Comparison of ENCODE assay signal across 18 cellular contexts in the genomic region with DNA sequence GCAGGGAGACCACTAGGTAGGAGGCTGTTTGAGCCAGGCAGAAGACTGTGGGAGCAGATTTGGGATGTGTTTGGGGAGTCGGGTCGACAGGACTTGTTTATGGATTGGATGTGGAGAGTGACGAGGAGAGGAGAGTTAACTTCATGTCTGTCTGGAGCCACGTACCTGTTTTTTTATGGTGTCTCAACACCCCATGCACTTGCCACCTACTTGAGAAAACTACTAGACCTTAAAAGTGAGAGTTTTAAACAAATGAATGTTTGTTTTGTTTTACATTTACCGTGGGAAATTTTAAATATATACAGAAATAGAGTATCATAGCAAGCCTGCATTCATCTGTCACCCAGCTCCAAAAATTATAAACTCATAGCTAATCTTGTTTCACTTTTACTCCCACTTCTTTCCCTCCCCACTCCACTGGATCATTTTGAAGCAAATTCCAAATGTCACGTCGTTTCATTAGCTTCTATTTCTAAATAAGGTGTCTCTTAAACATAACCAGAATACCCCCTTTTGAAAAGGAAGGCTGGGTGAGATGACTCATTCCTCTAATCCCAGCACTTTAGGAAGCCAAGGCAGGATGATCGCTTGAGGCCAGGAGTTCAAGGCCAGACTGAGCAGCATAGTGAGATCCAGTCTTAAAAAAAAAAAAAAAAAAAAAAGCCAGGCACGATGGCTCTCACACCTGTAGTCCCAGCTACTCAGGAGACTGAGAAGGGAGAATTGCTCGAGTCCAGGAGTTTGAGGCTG.
DNase-seq lines count a peak whose midpoint lies in the region; ATAC-seq and TF ChIP-seq lines count a peak whose summit lies in the region.
"Had no signal": no experiment of that assay in that cellular context is flagged by ENCODE, and none has a peak within 500 bp of the region (broad histone marks: within the 10 kb centered on the region; RNA-seq: fewer than 3 reads in every experiment).

No MANE protein-coding gene starts in this region.

- no peak overlapping the region for H3K4me3 ChIP-seq in Caco-2 (ENCODE audit: low read depth, low read length)
- no peak overlapping the region for H3K4me3 ChIP-seq in hepatocyte
- no peak overlapping the region for H3K4me3 ChIP-seq in prostate gland

- no peak for ATAC-seq in stimulated activated effector memory CD8-positive, alpha-beta T cell treated with anti-CD3 and anti-CD28 coated beads, Interleukin-12 subunit alpha, Interleukin-12 subunit beta, amount 100 ng/mL, for 72 hours
- ATAC-seq in natural killer cell, result no peak
- ATAC-seq in activated CD4-positive, alpha-beta T cell treated with anti-CD3 and anti-CD28 coated beads for 36 hours, result no peak

- POLR2A ChIA-PET in Caco-2 (lab: Charles Lee), result interaction anchor here (0.6 kb wide), 1 partner anchor 11 kb away, joined by 4 read pairs; no protein-coding TSS in a partner anchor
- POLR2A ChIA-PET in activated CD4-positive, alpha-beta T cell treated with anti-CD3 and anti-CD28 coated beads for 36 hours (lab: Charles Lee), result no interaction called here

- H3K4me3 Mint-ChIP-seq in Caco-2 (ENCODE audit: unreplicated experiment), result no peak overlapping the region
- no peak overlapping the region for H3K4me3 Mint-ChIP-seq in nephron
- H3K4me3 Mint-ChIP-seq in stimulated activated effector memory CD8-positive, alpha-beta T cell treated with anti-CD3 and anti-CD28 coated beads, Interleukin-12 subunit alpha, Interleukin-12 subunit beta, amount 100 ng/mL, for 72 hours, result no peak overlapping the region
- H3K4me3 Mint-ChIP-seq in natural killer cell, result no peak overlapping the region
- no peak overlapping the region for H3K4me3 Mint-ChIP-seq in activated CD4-positive, alpha-beta T cell treated with anti-CD3 and anti-CD28 coated beads for 36 hours
- H3K4me3 Mint-ChIP-seq: CD14-positive monocyte, HFFc6 had no signal

- peaks cover 3% of the 10 kb centered on the region; the same call in 1 of the 2 replicates for H3K36me3 ChIP-seq in Caco-2 (ENCODE audit: control insufficient read depth, insufficient read depth, low read length)
- H3K36me3 ChIP-seq in hepatocyte (replicated peaks; ENCODE audit: insufficient read depth, low read depth), result no peaks in the 10 kb centered on the region
- H3K36me3 ChIP-seq in prostate gland, result no peaks in the 10 kb centered on the region

- H3K4me1 ChIP-seq in Caco-2 (peaks cover 34% of the 10 kb centered on the region), hepatocyte (ENCODE audit: insufficient read depth) (peaks cover 32% of the 10 kb centered on the region), prostate gland (replicated peaks) (no peaks in the 10 kb centered on the region)

- CTCF ChIA-PET in Caco-2 (lab: Charles Lee), result no interaction called here
- CTCF ChIA-PET in activated CD4-positive, alpha-beta T cell treated with anti-CD3 and anti-CD28 coated beads for 36 hours (lab: Charles Lee), result no interaction called here

- H3K9me3 Mint-ChIP-seq in Caco-2 (ENCODE audit: unreplicated experiment), result no peaks in the 10 kb centered on the region
- H3K9me3 Mint-ChIP-seq in nephron, result no peaks in the 10 kb centered on the region
- H3K9me3 Mint-ChIP-seq in stimulated activated effector memory CD8-positive, alpha-beta T cell treated with anti-CD3 and anti-CD28 coated beads, Interleukin-12 subunit alpha, Interleukin-12 subunit beta, amount 100 ng/mL, for 72 hours, result no peaks in the 10 kb centered on the region
- H3K9me3 Mint-ChIP-seq in natural killer cell, result no peaks in the 10 kb centered on the region
- H3K9me3 Mint-ChIP-seq in activated CD4-positive, alpha-beta T cell treated with anti-CD3 and anti-CD28 coated beads for 36 hours (ENCODE audit: low read depth), result no peaks in the 10 kb centered on the region

- peaks cover 75% of the 10 kb centered on the region for H3K36me3 Mint-ChIP-seq in Caco-2 (ENCODE audit: insufficient read depth, unreplicated experiment)
- H3K36me3 Mint-ChIP-seq in nephron (ENCODE audit: low read depth), result peaks cover 57% of the 10 kb centered on the region
- H3K36me3 Mint-ChIP-seq in stimulated activated effector memory CD8-positive, alpha-beta T cell treated with anti-CD3 and anti-CD28 coated beads, Interleukin-12 subunit alpha, Interleukin-12 subunit beta, amount 100 ng/mL, for 72 hours, result peaks cover 47% of the 10 kb centered on the region
- peaks cover 8% of the 10 kb centered on the region for H3K36me3 Mint-ChIP-seq in natural killer cell
- H3K36me3 Mint-ChIP-seq in activated CD4-positive, alpha-beta T cell treated with anti-CD3 and anti-CD28 coated beads for 36 hours (ENCODE audit: low read depth), result peaks cover 55% of the 10 kb centered on the region

- no peaks in the 10 kb centered on the region for H3K27me3 ChIP-seq in Caco-2 (replicated peaks; ENCODE audit: control insufficient read depth, insufficient read depth, low read length)
- no peaks in the 10 kb centered on the region for H3K27me3 ChIP-seq in hepatocyte
- no peaks in the 10 kb centered on the region for H3K27me3 ChIP-seq in prostate gland (replicated peaks; ENCODE audit: insufficient read depth)

- no peaks in the 10 kb centered on the region for H3K79me2 ChIP-seq in hepatocyte

- H3K27me3 Mint-ChIP-seq in Caco-2 (ENCODE audit: insufficient read depth, unreplicated experiment), result no peaks in the 10 kb centered on the region
- no peaks in the 10 kb centered on the region for H3K27me3 Mint-ChIP-seq in nephron (ENCODE audit: low read depth)
- H3K27me3 Mint-ChIP-seq in natural killer cell (ENCODE audit: low read depth in 2 of 2), result no peaks in the 10 kb centered on the region
- no peaks in the 10 kb centered on the region for H3K27me3 Mint-ChIP-seq in activated CD4-positive, alpha-beta T cell treated with anti-CD3 and anti-CD28 coated beads for 36 hours

- no peak for TF ChIP-seq POLR2A in prostate gland (IDR thresholded peaks at IDR 0.05)

- DNase-seq in Caco-2 (no peak), amniotic epithelial cell (ENCODE audit: low read depth) (peak; percentile 21), hepatocyte (ENCODE audit: low spot score) (no peak), natural killer cell (no peak), prostate gland (ENCODE audit: low spot score) (no peak)
- no peak for DNase-seq in stimulated activated effector memory CD8-positive, alpha-beta T cell treated with anti-CD3 and anti-CD28 coated beads, Interleukin-12 subunit alpha, Interleukin-12 subunit beta, amount 100 ng/mL, for 72 hours (ENCODE audit: low spot score in 2 of 2)
- no peak for DNase-seq in activated CD4-positive, alpha-beta T cell treated with anti-CD3 and anti-CD28 coated beads for 36 hours
- DNase-seq: COR-L47, DMS153, EL, HFFc6, NCI-H1436 treated with DMSO at 0.1 percent for 48 hours, NCI-H2029 treated with DMSO at 0.1 percent for 48 hours, NCI-H2171 treated with DMSO at 0.1 percent for 48 hours, NCI-H774 had no signal

- TF ChIP-seq CTCF in Caco-2 (IDR thresholded peaks at IDR 0.05; ENCODE audit: insufficient read depth in 1 of 2, low read depth in 1 of 2, low read length in 1 of 2, severe bottlenecking in 1 of 2, unreplicated experiment in 1 of 2) (no peak), nephron (IDR thresholded peaks at IDR 0.05; ENCODE audit: unreplicated experiment in 3 of 3) (no peak), hepatocyte (IDR thresholded peaks at IDR 0.05; ENCODE audit: poor library complexity) (no peak), natural killer cell (IDR thresholded peaks at IDR 0.05) (no peak), prostate gland (IDR thresholded peaks at IDR 0.05) (no peak)

- no peak overlapping the region for H3K4me2 ChIP-seq in hepatocyte
- H3K4me2 ChIP-seq: KMS-11 had no signal

- no peaks in the 10 kb centered on the region for H3K9me3 ChIP-seq in Caco-2
- no peaks in the 10 kb centered on the region for H3K9me3 ChIP-seq in hepatocyte (ENCODE audit: low read depth)
- H3K9me3 ChIP-seq in prostate gland, result no peaks in the 10 kb centered on the region

- H3K27ac ChIP-seq in hepatocyte (no peak overlapping the region), prostate gland (no peak overlapping the region)
- H3K27ac ChIP-seq: KMS-11 had no signal

- no peaks in the 10 kb centered on the region for H3K9me2 ChIP-seq in hepatocyte (replicated peaks; ENCODE audit: insufficient read depth)

- H3K27ac Mint-ChIP-seq in Caco-2 (ENCODE audit: unreplicated experiment), result peak overlapping the region; percentile 7
- peak overlapping the region; percentile 21 to 58 (median 42) for H3K27ac Mint-ChIP-seq in nephron
- H3K27ac Mint-ChIP-seq in stimulated activated effector memory CD8-positive, alpha-beta T cell treated with anti-CD3 and anti-CD28 coated beads, Interleukin-12 subunit alpha, Interleukin-12 subunit beta, amount 100 ng/mL, for 72 hours, result peak overlapping the region; percentile 0
- no peak overlapping the region for H3K27ac Mint-ChIP-seq in natural killer cell
- H3K27ac Mint-ChIP-seq in activated CD4-positive, alpha-beta T cell treated with anti-CD3 and anti-CD28 coated beads for 36 hours, result no peak overlapping the region
- H3K27ac Mint-ChIP-seq: HFFc6 had no signal

- BruUV-seq in Caco-2 (replicated peaks; lab: Mats Ljungman, UMichigan), result no TSS peak

- 93% methylated on average over 10 of the region's 10 CpGs for WGBS in hepatocyte (ENCODE audit: low lambda C conversion rate, missing lambda C conversion rate)
- 65% methylated on average over 10 of the region's 10 CpGs for WGBS in prostate gland

- no peaks in the 10 kb centered on the region for H4K20me1 ChIP-seq in hepatocyte (ENCODE audit: insufficient read depth, poor library complexity, severe bottlenecking)

- H3K4me1 Mint-ChIP-seq in Caco-2 (ENCODE audit: low read depth, unreplicated experiment) (peaks cover 36% of the 10 kb centered on the region), nephron (peaks cover 53% of the 10 kb centered on the region), natural killer cell (peaks cover 11% of the 10 kb centered on the region in 2 donors)
- H3K4me1 Mint-ChIP-seq in stimulated activated effector memory CD8-positive, alpha-beta T cell treated with anti-CD3 and anti-CD28 coated beads, Interleukin-12 subunit alpha, Interleukin-12 subunit beta, amount 100 ng/mL, for 72 hours, result peaks cover 11% of the 10 kb centered on the region
- H3K4me1 Mint-ChIP-seq in activated CD4-positive, alpha-beta T cell treated with anti-CD3 and anti-CD28 coated beads for 36 hours, result peaks cover 14% of the 10 kb centered on the region
- H3K4me1 Mint-ChIP-seq: CD14-positive monocyte had no signal

- no peak overlapping the region for H2AFZ ChIP-seq in hepatocyte

- intact Hi-C loops in Caco-2 (cut with micrococcal nuclease; ENCODE audit: unreplicated experiment) (no loop called here), natural killer cell (cut with micrococcal nuclease) (no loop called here), prostate gland (cut with DNase I) (no loop called here)
- intact Hi-C loops in activated CD4-positive, alpha-beta T cell treated with anti-CD3 and anti-CD28 coated beads for 36 hours (cut with DNase I, micrococcal nuclease), result no loop called here

Comparison
In these comparisons a context has a peak if more than half of its experiments do, and no peak if none do; other contexts are left out.
1. H3K27ac Mint-ChIP-seq: peak in Caco-2 (single experiment), nephron (3 of 3) and stimulated activated effector memory CD8-positive, alpha-beta T cell treated with anti-CD3 and anti-CD28 coated beads, Interleukin-12 subunit alpha, Interleukin-12 subunit beta, amount 100 ng/mL, for 72 hours (single experiment); none in natural killer cell (0 of 2) and activated CD4-positive, alpha-beta T cell treated with anti-CD3 and anti-CD28 coated beads for 36 hours (single experiment).